In genomic region chr20:3045816-3046676, GRCh38 we compare ENCODE assay signal across 1 cellular context.
A peak's percentile ranks its signal among the peaks of the same experiment; 100 is the strongest.
TF ChIP-seq lines count a peak whose summit lies in the region.

TSS of gene MRPS26 (plus strand) at chr20:3046052. CDS start at chr20:3046069, 17 bp downstream.

TF ChIP-seq in HepG2, 621 proteins besides CTCF, POLR2A, EP300 and RAD21 (continued from another document and continues in another):
- TF ChIP-seq SNAPC4 (CRISPR knock-in tag; IDR thresholded peaks at IDR 0.05) (no peak), MNT (IDR thresholded peaks at IDR 0.05) (peak; percentile 3; the same call in 1 of the 2 replicates), MXD1 (CRISPR knock-in tag; IDR thresholded peaks at IDR 0.05) (peak; percentile 96), ARID5B (CRISPR knock-in tag; IDR thresholded peaks at IDR 0.05) (peak; percentile 68), ZNF20 (CRISPR knock-in tag; IDR thresholded peaks at IDR 0.05) (no peak), TEAD2 (CRISPR knock-in tag; IDR thresholded peaks at IDR 0.05) (no peak), ZXDC (CRISPR knock-in tag; IDR thresholded peaks at IDR 0.05) (peak; percentile 48; the same call in 1 of the 2 replicates), JUNB (CRISPR knock-in tag; IDR thresholded peaks at IDR 0.05; ENCODE audit: borderline replicate concordance) (no peak; the same call in 1 of the 2 replicates), ZNF552 (CRISPR knock-in tag; IDR thresholded peaks at IDR 0.05; ENCODE audit: borderline replicate concordance) (peak; percentile 86), SMARCE1 (IDR thresholded peaks at IDR 0.05; ENCODE audit: borderline replicate concordance) (no peak), NFE2L1 (CRISPR knock-in tag; IDR thresholded peaks at IDR 0.05; ENCODE audit: borderline replicate concordance) (no peak; the same call in none of the 2 replicates), RBFOX2 (IDR thresholded peaks at IDR 0.05; ENCODE audit: low read depth, low read length) (peak; percentile 99), KDM5A (IDR thresholded peaks at IDR 0.05; ENCODE audit: borderline replicate concordance, low read length) (peak; percentile 72), SMARCC2 (IDR thresholded peaks at IDR 0.05) (no peak), ATF5 (CRISPR knock-in tag; IDR thresholded peaks at IDR 0.05; ENCODE audit: low read depth) (peak; percentile 47; the same call in 1 of the 2 replicates), ISL2 (CRISPR knock-in tag; IDR thresholded peaks at IDR 0.05) (no peak; the same call in 1 of the 2 replicates), HNF1A (IDR thresholded peaks at IDR 0.05; ENCODE audit: low read depth) (no peak; the same call in 1 of the 2 replicates), HNF1A (CRISPR knock-in tag; IDR thresholded peaks at IDR 0.05; ENCODE audit: borderline replicate concordance) (peak; percentile 87), SP5 (CRISPR knock-in tag; IDR thresholded peaks at IDR 0.05; ENCODE audit: borderline replicate concordance, low read depth) (peak; percentile 63; the same call in 1 of the 2 replicates), DNMT3B (CRISPR knock-in tag; conservative IDR thresholded peaks at IDR 0.05) (peak; percentile 19; the same call in 1 of the 2 replicates), ZBTB39 (CRISPR knock-in tag; IDR thresholded peaks at IDR 0.05) (no peak; the same call in 1 of the 2 replicates), BCL3 (CRISPR knock-in tag; IDR thresholded peaks at IDR 0.05) (peak; percentile 94; the same call in 1 of the 2 replicates), HMG20A (CRISPR knock-in tag; IDR thresholded peaks at IDR 0.05; ENCODE audit: borderline replicate concordance) (0 out of 2 replicates have a peak, but pooled peaks have one; percentile 31), WIZ (CRISPR knock-in tag; IDR thresholded peaks at IDR 0.05) (peak; percentile 88), CHCHD3 (CRISPR knock-in tag; IDR thresholded peaks at IDR 0.05) (no peak), STAG1 (CRISPR knock-in tag; IDR thresholded peaks at IDR 0.05) (peak; percentile 12), NFKB2 (CRISPR knock-in tag; IDR thresholded peaks at IDR 0.05; ENCODE audit: borderline replicate concordance) (peak; percentile 91; the same call in 1 of the 2 replicates), THRA (CRISPR knock-in tag; IDR thresholded peaks at IDR 0.05; ENCODE audit: borderline replicate concordance) (no peak; the same call in 1 of the 2 replicates), ZNF572 (CRISPR knock-in tag; IDR thresholded peaks at IDR 0.05) (peak; percentile 93; the same call in 1 of the 2 replicates)
